In the genomic region with DNA sequence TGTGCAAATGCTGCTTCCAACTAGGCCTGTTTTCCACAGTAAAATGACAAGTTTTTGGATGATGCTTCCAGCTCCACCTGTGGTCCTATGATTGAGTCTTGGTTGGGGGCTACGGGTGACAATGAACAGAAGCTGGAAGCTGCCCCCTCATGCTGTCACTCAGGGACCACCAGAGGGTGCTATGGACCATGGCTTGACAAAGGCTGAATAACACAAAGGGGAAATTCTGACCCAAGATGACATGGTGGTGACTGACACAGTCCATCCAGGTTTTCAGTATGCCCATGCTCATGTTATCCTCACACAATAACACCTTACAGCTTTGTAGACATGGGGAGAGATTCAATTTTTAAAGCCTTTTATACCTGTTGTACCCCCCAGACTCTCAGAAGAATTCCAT, we compare ENCODE assay signal across 1 cellular context.
TF ChIP-seq lines count a peak whose summit lies in the region.

No MANE protein-coding gene starts in this region.

TF ChIP-seq in GM12878, 131 proteins besides CTCF, POLR2A, EP300 and RAD21 (continued from another document):
- TF ChIP-seq, protein P1, sequence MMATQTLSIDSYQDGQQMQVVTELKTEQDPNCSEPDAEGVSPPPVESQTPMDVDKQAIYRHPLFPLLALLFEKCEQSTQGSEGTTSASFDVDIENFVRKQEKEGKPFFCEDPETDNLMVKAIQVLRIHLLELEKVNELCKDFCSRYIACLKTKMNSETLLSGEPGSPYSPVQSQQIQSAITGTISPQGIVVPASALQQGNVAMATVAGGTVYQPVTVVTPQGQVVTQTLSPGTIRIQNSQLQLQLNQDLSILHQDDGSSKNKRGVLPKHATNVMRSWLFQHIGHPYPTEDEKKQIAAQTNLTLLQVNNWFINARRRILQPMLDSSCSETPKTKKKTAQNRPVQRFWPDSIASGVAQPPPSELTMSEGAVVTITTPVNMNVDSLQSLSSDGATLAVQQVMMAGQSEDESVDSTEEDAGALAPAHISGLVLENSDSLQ (IDR thresholded peaks at IDR 0.05) = 0 out of 2 replicates have a peak, but pooled peaks have one; percentile 17
- TF ChIP-seq SMC3 (IDR thresholded peaks at IDR 0.05; ENCODE audit: borderline replicate concordance, low read length) = peak; percentile 16; the same call in 1 of the 2 replicates
